1 cellular context compared by ENCODE assay signal in the genomic region with DNA sequence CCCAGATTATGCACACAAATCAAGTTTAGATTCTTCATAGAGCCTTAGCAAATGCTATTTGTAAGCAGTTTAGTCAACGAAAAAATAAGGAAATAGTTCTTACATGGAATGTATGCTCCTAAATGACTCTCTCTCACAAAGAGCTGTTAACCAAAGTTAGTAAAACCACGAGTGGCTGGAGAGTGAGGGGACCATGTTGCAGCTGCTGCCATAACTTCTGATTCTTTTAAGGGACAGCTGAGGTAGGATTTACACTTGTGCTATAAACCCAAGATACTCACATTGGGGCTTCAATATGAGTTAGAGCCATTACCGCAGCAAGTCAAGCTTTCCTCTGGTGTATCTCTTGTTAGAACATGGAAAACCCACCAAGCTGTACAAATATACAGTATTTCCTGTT.
TF ChIP-seq lines count a peak whose summit lies in the region.

No MANE protein-coding gene starts in this region.

TF ChIP-seq in H1, 55 proteins besides CTCF, POLR2A, EP300 and RAD21:
- TF ChIP-seq TAF7 (optimal IDR thresholded peaks at IDR 0.05; ENCODE audit: borderline replicate concordance, low read depth, low read length) (no peak), SIX5 (IDR thresholded peaks at IDR 0.05; ENCODE audit: low read depth, low read length) (no peak)
